In the genomic region with DNA sequence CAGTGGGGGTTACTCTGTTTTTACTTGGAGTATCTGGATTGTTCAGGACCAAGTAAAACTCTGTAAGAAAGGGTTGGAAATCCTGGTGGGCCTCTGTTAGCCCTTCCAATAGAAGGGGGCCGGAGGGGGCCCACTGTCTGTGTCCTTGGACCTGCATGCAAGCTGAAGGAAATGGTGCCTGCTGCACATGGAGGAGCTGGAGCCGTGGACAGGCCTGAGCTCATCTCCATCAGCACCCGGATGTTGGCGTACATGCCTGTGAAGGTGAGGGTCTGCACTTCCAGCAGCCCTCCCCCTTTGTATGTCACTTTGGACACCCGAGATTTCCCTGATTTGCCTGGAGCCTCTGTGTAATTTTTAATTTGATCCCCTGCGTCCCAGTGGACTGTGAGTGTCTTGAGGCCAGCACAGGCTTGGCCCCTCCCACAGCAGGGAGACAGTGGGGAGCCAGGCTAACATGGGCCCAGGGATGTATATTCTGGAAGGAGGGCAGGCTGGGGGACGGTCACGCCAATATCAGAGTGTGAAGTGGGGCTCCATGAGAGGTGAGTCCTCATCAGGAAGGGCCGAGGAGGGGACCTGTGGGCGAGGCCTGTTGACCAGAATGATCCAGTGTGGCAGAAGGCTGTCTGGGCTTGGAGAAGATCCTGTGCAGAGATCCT, we compare ENCODE assay signal across 10 cellular contexts. TPM values are rescaled to one million over a fixed set of nuclear protein-coding genes. Genes with fewer than 3 reads are reported as not detected.
DNase-seq lines count a peak whose midpoint lies in the region; TF ChIP-seq lines count a peak whose summit lies in the region.
"Had no signal": no experiment of that assay in that cellular context is flagged by ENCODE, and none has a peak within 500 bp of the region (broad histone marks: within the 10 kb centered on the region; RNA-seq: fewer than 3 reads in every experiment).

No MANE protein-coding gene starts in this region.

- H2BK5ac ChIP-seq in mesendoderm (ENCODE audit: low read length) = no peak overlapping the region

- H3K27me3 ChIP-seq in mesendoderm (ENCODE audit: insufficient read depth, low read length, poor library complexity) = no peaks in the 10 kb centered on the region

- peaks cover 29% of the 10 kb centered on the region for H3K4me1 Mint-ChIP-seq in activated naive CD4-positive, alpha-beta T cell treated with anti-CD3 and anti-CD28 coated beads, Interleukin-2, amount 10 ng/mL, durations not matched to agents 7 days and 5 days
- H3K4me1 Mint-ChIP-seq in activated naive CD8-positive, alpha-beta T cell (ENCODE audit: low read depth) = peaks cover 62% of the 10 kb centered on the region
- peaks cover 52% of the 10 kb centered on the region for H3K4me1 Mint-ChIP-seq in type B pancreatic cell (ENCODE audit: unreplicated experiment)

- H3K56ac ChIP-seq in mesendoderm (ENCODE audit: low read length) = peak overlapping the region; percentile 9

- H3K4ac ChIP-seq in mesendoderm (ENCODE audit: low read depth, low read length) = no peak overlapping the region

- H3K4me1 ChIP-seq in mesendoderm (ENCODE audit: control insufficient read depth, low read depth, low read length) = peaks cover 7% of the 10 kb centered on the region

- no peak for TF ChIP-seq CTCF in type B pancreatic cell (conservative IDR thresholded peaks at IDR 0.05)

- H3K79me1 ChIP-seq in mesendoderm (ENCODE audit: low read length) = peaks cover 40% of the 10 kb centered on the region

- H3K27me3 Mint-ChIP-seq in activated naive CD4-positive, alpha-beta T cell treated with anti-CD3 and anti-CD28 coated beads, Interleukin-2, amount 10 ng/mL, durations not matched to agents 7 days and 5 days = no peaks in the 10 kb centered on the region
- H3K27me3 Mint-ChIP-seq in activated naive CD8-positive, alpha-beta T cell = no peaks in the 10 kb centered on the region
- H3K27me3 Mint-ChIP-seq in type B pancreatic cell = peaks cover 5% of the 10 kb centered on the region
- H3K27me3 Mint-ChIP-seq: memory B cell had no signal

- H2BK120ac ChIP-seq in mesendoderm (ENCODE audit: low read depth, low read length) = no peak overlapping the region

- H3K18ac ChIP-seq in mesendoderm (ENCODE audit: low read length) = no peak overlapping the region

- no peak overlapping the region for H3K4me3 ChIP-seq in mesendoderm (ENCODE audit: low read length)

- H3K23ac ChIP-seq in mesendoderm (ENCODE audit: low read length) = no peak overlapping the region

- no peak overlapping the region for H3K27ac ChIP-seq in mesendoderm (ENCODE audit: low read depth, low read length)

- WGBS in mesendoderm (ENCODE audit: extremely low coverage, insufficient coverage, low lambda C conversion rate) = no CpG with 5 or more reads among the region's 10 CpGs

- CTCF ChIA-PET in activated naive CD4-positive, alpha-beta T cell treated with anti-CD3 and anti-CD28 coated beads, Interleukin-2, amount 10 ng/mL, durations not matched to agents 7 days and 5 days (lab: Charles Lee) = interaction anchor here (1.1 kb wide), 1 partner anchor 83 kb away, joined by 4 read pairs; no protein-coding TSS in a partner anchor

- no peak overlapping the region for H3K4me3 Mint-ChIP-seq in activated naive CD4-positive, alpha-beta T cell treated with anti-CD3 and anti-CD28 coated beads, Interleukin-2, amount 10 ng/mL, durations not matched to agents 7 days and 5 days
- H3K4me3 Mint-ChIP-seq in activated naive CD8-positive, alpha-beta T cell = peak overlapping the region; percentile 57
- no peak overlapping the region for H3K4me3 Mint-ChIP-seq in type B pancreatic cell
- H3K4me3 Mint-ChIP-seq: memory B cell had no signal

- no peak overlapping the region for H2BK15ac ChIP-seq in mesendoderm (replicated peaks; ENCODE audit: low read depth)

- H3K4me2 ChIP-seq in mesendoderm (ENCODE audit: low read length) = no peak overlapping the region

- H3K79me2 ChIP-seq in mesendoderm (ENCODE audit: control insufficient read depth, insufficient read depth, low read length) = peaks cover 37% of the 10 kb centered on the region

- H3K27ac Mint-ChIP-seq in activated naive CD4-positive, alpha-beta T cell treated with anti-CD3 and anti-CD28 coated beads, Interleukin-2, amount 10 ng/mL, durations not matched to agents 7 days and 5 days = peak overlapping the region; percentile 77
- H3K27ac Mint-ChIP-seq in activated naive CD8-positive, alpha-beta T cell = peak overlapping the region; percentile 94
- H3K27ac Mint-ChIP-seq in type B pancreatic cell = peak overlapping the region; percentile 74

- H3K36me3 ChIP-seq in mesendoderm (ENCODE audit: control insufficient read depth, insufficient read depth, low read length) = no peaks in the 10 kb centered on the region

- H2AK5ac ChIP-seq in mesendoderm (ENCODE audit: low read length) = no peak overlapping the region

- no peak overlapping the region for H4K8ac ChIP-seq in mesendoderm (ENCODE audit: low read depth, low read length)

- H3K9ac ChIP-seq in mesendoderm (ENCODE audit: low read length) = no peak overlapping the region

- H4K5ac ChIP-seq in mesendoderm (ENCODE audit: low read length) = no peak overlapping the region

- peaks cover 16% of the 10 kb centered on the region for H3K9me3 Mint-ChIP-seq in activated naive CD4-positive, alpha-beta T cell treated with anti-CD3 and anti-CD28 coated beads, Interleukin-2, amount 10 ng/mL, durations not matched to agents 7 days and 5 days
- peaks cover 4% of the 10 kb centered on the region for H3K9me3 Mint-ChIP-seq in activated naive CD8-positive, alpha-beta T cell (ENCODE audit: low read depth)
- no peaks in the 10 kb centered on the region for H3K9me3 Mint-ChIP-seq in type B pancreatic cell

- H3K36me3 Mint-ChIP-seq in activated naive CD4-positive, alpha-beta T cell treated with anti-CD3 and anti-CD28 coated beads, Interleukin-2, amount 10 ng/mL, durations not matched to agents 7 days and 5 days = peaks cover 12% of the 10 kb centered on the region
- H3K36me3 Mint-ChIP-seq in activated naive CD8-positive, alpha-beta T cell = no peaks in the 10 kb centered on the region
- H3K36me3 Mint-ChIP-seq in type B pancreatic cell = peaks cover 11% of the 10 kb centered on the region

- DNase-seq in activated naive CD4-positive, alpha-beta T cell treated with anti-CD3 and anti-CD28 coated beads, Interleukin-2, amount 10 ng/mL, durations not matched to agents 7 days and 5 days = no peak
- DNase-seq in activated naive CD4-positive, alpha-beta T cell (lab: John Stamatoyannopoulos, UW) = no peak
- DNase-seq in mesendoderm = no peak
- no peak for DNase-seq in type B pancreatic cell (ENCODE audit: extremely low spot score, unreplicated experiment)
- DNase-seq in NCI-H2081 treated with DMSO at 0.1 percent for 48 hours (lab: John Stamatoyannopoulos, UW) = no peak
- DNase-seq in activated gamma-delta T cell treated with Interleukin-2 at 50 U/mL for 16 hours = no peak
- DNase-seq in GDM1 (lab: John Stamatoyannopoulos, UW) = no peak
- DNase-seq: NCI-H345 had no signal

RNA-seq across cellular contexts. Expression of a gene that starts 16.8 kb away (rescaled TPM):
- polyA plus RNA-seq in mesendoderm (2013, experiment 1 of 2) = 36.8 TPM
- polyA plus RNA-seq in mesendoderm (2013, experiment 2 of 2) = 37.2 TPM
- total RNA-seq in type B pancreatic cell (ENCODE audit: low replicate concordance) = 39.9 and 66.3 TPM in 2 replicates
